Comparison of ENCODE assay signal across 8 cellular contexts in the genomic region with DNA sequence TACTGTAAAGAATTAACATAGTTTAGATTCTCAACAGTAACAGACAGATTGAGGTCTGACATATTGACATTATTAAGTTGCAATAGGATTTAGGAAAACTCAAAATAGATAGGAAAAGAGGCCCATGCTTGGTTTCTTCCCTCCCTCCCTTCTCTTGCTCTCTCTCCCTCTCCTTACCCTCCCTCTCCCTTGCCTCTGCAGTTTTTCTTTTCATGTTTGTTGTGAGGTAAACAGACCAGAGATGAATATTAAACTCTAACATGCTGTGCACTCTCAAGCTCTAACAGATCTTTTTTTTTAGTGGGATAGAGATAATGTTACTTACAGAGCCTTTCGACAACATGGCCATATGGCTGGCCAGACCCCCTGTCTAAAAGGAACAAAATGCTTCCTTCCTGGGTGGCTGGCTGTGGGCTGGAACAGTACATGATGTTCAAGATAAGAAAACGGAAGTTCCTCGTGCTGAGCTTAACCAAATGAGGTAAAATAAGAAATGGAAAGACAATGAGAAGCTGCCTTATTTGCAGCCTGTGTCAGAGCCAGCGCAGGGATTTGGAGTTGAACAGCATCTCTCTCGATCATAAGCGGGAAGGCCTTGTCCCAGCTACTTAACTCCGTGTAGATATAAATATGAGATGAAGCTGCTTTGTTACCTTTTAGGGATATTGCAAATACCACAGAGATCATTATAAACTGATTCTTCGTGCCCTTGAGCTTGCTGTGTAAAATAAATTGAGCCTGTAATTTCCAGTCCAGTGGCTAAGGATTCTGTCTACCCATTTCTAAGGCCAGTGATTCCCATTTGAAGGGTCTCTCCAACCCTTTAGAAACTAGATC.
DNase-seq lines count a peak whose midpoint lies in the region; ATAC-seq and TF ChIP-seq lines count a peak whose summit lies in the region.

No MANE protein-coding gene starts in this region.

- peak overlapping the region; percentile 41 for H4K91ac ChIP-seq in mesenchymal stem cell (ENCODE audit: low read length)

- peaks cover 17 to 37% of the 10 kb centered on the region in 2 donors for H3K4me1 ChIP-seq in ascending aorta
- peaks cover 9% of the 10 kb centered on the region for H3K4me1 ChIP-seq in mesenchymal stem cell (ENCODE audit: control insufficient read depth, insufficient read depth, low read depth, low read length)

- H3K9me3 ChIP-seq in ascending aorta (no peaks in the 10 kb centered on the region), mesenchymal stem cell (ENCODE audit: control insufficient read depth, low read length) (no peaks in the 10 kb centered on the region)

- H2BK12ac ChIP-seq in mesenchymal stem cell (ENCODE audit: low read length in 2 of 2) = peak overlapping the region; percentile 51 to 87

- peak overlapping the region; percentile 11 for H2BK120ac ChIP-seq in mesenchymal stem cell (ENCODE audit: low read depth, low read length)

- DNase-seq in Ammon's horn (ENCODE audit: low spot score) (peak; percentile 72), NB4 (ENCODE audit: low read depth) (peak; percentile 96), ascending aorta (ENCODE audit: low spot score in 2 of 2) (no peak), mesenchymal stem cell (peak; percentile 44), SW 1271 (lab: John Stamatoyannopoulos, UW) (no peak), NCI-H1930 (lab: John Stamatoyannopoulos, UW) (no peak)

- no peak overlapping the region for H2AFZ ChIP-seq in mesenchymal stem cell (ENCODE audit: low read depth, low read length)

- no peak overlapping the region for H2AK5ac ChIP-seq in mesenchymal stem cell (ENCODE audit: low read length, severe bottlenecking)

- H3K79me1 ChIP-seq in mesenchymal stem cell (replicated peaks; ENCODE audit: low read length, poor library complexity, severe bottlenecking) = no peaks in the 10 kb centered on the region

- H3K27ac ChIP-seq in ascending aorta (peak overlapping the region; percentile 21 to 54), mesenchymal stem cell (ENCODE audit: low read length, poor library complexity, severe bottlenecking) (no peak overlapping the region)

- H3K18ac ChIP-seq in mesenchymal stem cell (ENCODE audit: low read depth in 1 of 2, low read length in 2 of 2) = peak overlapping the region; percentile 22 to 40

- intact Hi-C loops in ascending aorta (cut with DNase I) = loop anchor here (5.0 kb wide), 1 partner anchor 232 kb away; no protein-coding TSS in a partner anchor

- no peak overlapping the region for H3K4me2 ChIP-seq in mesenchymal stem cell (ENCODE audit: low read length, poor library complexity, severe bottlenecking)

- ATAC-seq in GM18517 (IDR thresholded peaks at IDR 0.05; ENCODE audit: unreplicated experiment) = no peak
- no peak for ATAC-seq in HG03097 (IDR thresholded peaks at IDR 0.05; ENCODE audit: low FRiP score, unreplicated experiment)

- H2BK5ac ChIP-seq in mesenchymal stem cell (ENCODE audit: low read depth, low read length, poor library complexity, severe bottlenecking) = no peak overlapping the region

- no peak overlapping the region for H3K23ac ChIP-seq in mesenchymal stem cell (ENCODE audit: low read length in 2 of 2)

- no peak for TF ChIP-seq POLR2A in NB4 (IDR thresholded peaks at IDR 0.05; ENCODE audit: extremely low read depth, insufficient read length)

- no peaks in the 10 kb centered on the region for H3K27me3 ChIP-seq in ascending aorta
- H3K27me3 ChIP-seq in mesenchymal stem cell (ENCODE audit: control insufficient read depth in 1 of 2, insufficient read depth in 1 of 2, low read length in 2 of 2) = no peaks in the 10 kb centered on the region

- H3K14ac ChIP-seq in mesenchymal stem cell (ENCODE audit: low read length in 2 of 2) = no peak overlapping the region

- no peak overlapping the region for H4K8ac ChIP-seq in mesenchymal stem cell (ENCODE audit: low read length)

- peak overlapping the region; percentile 61 for H3K4me3 ChIP-seq in NB4 (ENCODE audit: low read depth, low read length)
- H3K4me3 ChIP-seq in ascending aorta = no peak overlapping the region
- no peak overlapping the region for H3K4me3 ChIP-seq in mesenchymal stem cell (ENCODE audit: insufficient read depth in 1 of 2, low read depth in 1 of 2, low read length in 2 of 2)

- H2BK15ac ChIP-seq in mesenchymal stem cell (ENCODE audit: low read depth, poor library complexity, severe bottlenecking) = no peak overlapping the region

- no peaks in the 10 kb centered on the region for H3K36me3 ChIP-seq in ascending aorta
- no peaks in the 10 kb centered on the region for H3K36me3 ChIP-seq in mesenchymal stem cell (ENCODE audit: control insufficient read depth in 1 of 2, insufficient read depth in 2 of 2, low read depth in 1 of 2, low read length in 2 of 2)

- H3K4ac ChIP-seq in mesenchymal stem cell (ENCODE audit: low read depth in 1 of 2, low read length in 2 of 2) = peak overlapping the region in 1 of 2 experiments; percentile 5

- WGBS in mesenchymal stem cell = 50% methylated on average over 7 of the region's 8 CpGs

- no peak overlapping the region for H3K9ac ChIP-seq in mesenchymal stem cell (ENCODE audit: low read length)

- no peak for TF ChIP-seq CTCF in NB4 (IDR thresholded peaks at IDR 0.05; ENCODE audit: low read depth, low read length)
- no peak for TF ChIP-seq CTCF in ascending aorta (IDR thresholded peaks at IDR 0.05)

Comparison
In these comparisons a context has a peak if more than half of its experiments do, and no peak if none do; other contexts are left out.
1. DNase-seq: peak in Ammon's horn (single experiment), NB4 (single experiment) and mesenchymal stem cell (single experiment); none in ascending aorta (0 of 2), SW 1271 (0 of 2) and NCI-H1930 (0 of 2).